ENCODE assay signal across 9 cellular contexts in the genomic region with DNA sequence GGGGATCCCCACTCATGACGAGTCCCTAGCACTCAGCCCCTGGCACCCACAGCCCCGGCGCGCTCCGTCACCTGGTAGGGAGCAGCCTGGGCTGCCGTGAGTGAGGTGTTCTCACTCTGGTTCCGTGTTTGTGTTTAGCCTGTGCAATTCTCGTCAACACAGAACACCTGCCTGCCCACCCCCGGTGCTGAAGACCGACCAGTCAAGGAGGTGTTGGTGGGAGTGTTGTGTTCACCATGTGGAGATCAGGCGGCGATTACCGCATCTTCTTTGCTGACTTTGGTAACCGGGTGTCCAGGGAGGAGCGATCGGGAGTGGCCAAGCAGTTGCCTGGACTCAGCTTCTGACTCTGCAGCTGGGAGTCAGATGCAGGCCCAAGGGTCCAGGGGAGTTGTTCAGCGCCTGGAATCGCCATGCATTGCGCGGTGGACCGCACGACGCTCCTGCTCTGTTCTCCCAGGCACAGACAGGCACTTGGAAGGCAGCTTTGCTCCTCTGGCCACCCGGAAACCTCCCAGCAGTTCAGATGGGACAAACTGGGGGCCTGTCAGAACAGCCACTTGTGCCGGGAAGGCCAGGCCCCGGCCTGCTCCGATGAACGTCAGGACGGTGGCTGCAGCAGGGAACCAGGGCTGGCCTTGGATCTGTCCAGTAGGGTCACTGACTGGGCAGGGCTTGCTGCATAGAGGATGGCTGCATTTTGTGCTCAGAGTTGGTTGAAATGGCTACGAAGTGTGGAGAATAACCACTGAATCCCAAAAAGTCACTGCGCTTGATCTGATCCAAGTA. TPM values are rescaled to one million over a fixed set of nuclear protein-coding genes. Genes with fewer than 3 reads are reported as not detected.
DNase-seq lines count a peak whose midpoint lies in the region; ATAC-seq and TF ChIP-seq lines count a peak whose summit lies in the region.
"Had no signal": no experiment of that assay in that cellular context is flagged by ENCODE, and none has a peak within 500 bp of the region (broad histone marks: within the 10 kb centered on the region; RNA-seq: fewer than 3 reads in every experiment).

No MANE protein-coding gene starts in this region.

- no peak for DNase-seq in GM23338 (ENCODE audit: low spot score)
- DNase-seq in activated T-helper 2 cell treated with anti-CD3 and anti-CD28 coated beads, Interferon-gamma antibody, Interleukin-2, Interleukin-4, amounts not matched to agents 10 μg/mL and 5 μg/mL and 100 μg/mL, durations not matched to agents 14 hours and 24 hours and 36 hours (ENCODE audit: low spot score) = no peak
- no peak for DNase-seq in memory B cell (ENCODE audit: low spot score in 2 of 2)
- DNase-seq in SHP77 (lab: John Stamatoyannopoulos, UW) = no peak
- DNase-seq in SW480 (ENCODE audit: low spot score) = no peak
- DNase-seq in SKM-1 (lab: John Stamatoyannopoulos, UW; ENCODE audit: unreplicated experiment) = no peak
- DNase-seq: NCI-H146 had no signal

- H3K79me2 ChIP-seq in GM23338 (replicated peaks; ENCODE audit: insufficient read depth) = no peaks in the 10 kb centered on the region

- H3K4me1 Mint-ChIP-seq in GM23338 (peaks cover 8% of the 10 kb centered on the region; the same call in 2 of the 3 replicates), memory B cell (peaks cover 25% of the 10 kb centered on the region)
- H3K4me1 Mint-ChIP-seq in activated T-helper 2 cell treated with anti-CD3 and anti-CD28 coated beads, Interferon-gamma antibody, Interleukin-2, Interleukin-4, amounts not matched to agents 10 μg/mL and 5 μg/mL and 100 μg/mL, durations not matched to agents 14 hours and 24 hours and 36 hours (ENCODE audit: low read depth) = peaks cover 19% of the 10 kb centered on the region

- no peaks in the 10 kb centered on the region for H3K4me1 ChIP-seq in GM23338 (ENCODE audit: insufficient read depth)

- H3K27me3 ChIP-seq in GM23338 (ENCODE audit: insufficient read depth) = peaks cover 27% of the 10 kb centered on the region

- H3F3A ChIP-seq in GM23338 (replicated peaks; ENCODE audit: low read depth) = no peaks in the 10 kb centered on the region

- H3K36me3 Mint-ChIP-seq in GM23338 (ENCODE audit: low read depth) (no peaks in the 10 kb centered on the region), memory B cell (peaks cover 10% of the 10 kb centered on the region)
- H3K36me3 Mint-ChIP-seq in activated T-helper 2 cell treated with anti-CD3 and anti-CD28 coated beads, Interferon-gamma antibody, Interleukin-2, Interleukin-4, amounts not matched to agents 10 μg/mL and 5 μg/mL and 100 μg/mL, durations not matched to agents 14 hours and 24 hours and 36 hours (ENCODE audit: low read depth) = peaks cover 38% of the 10 kb centered on the region

- no peak overlapping the region for H3K4me2 ChIP-seq in GM23338

- no peak overlapping the region; the same call in 1 of the 2 replicates for H3K4me3 ChIP-seq in GM23338

- intact Hi-C loops in activated T-helper 2 cell treated with anti-CD3 and anti-CD28 coated beads, Interferon-gamma antibody, Interleukin-2, Interleukin-4, amounts not matched to agents 10 μg/mL and 5 μg/mL and 100 μg/mL, durations not matched to agents 14 hours and 24 hours and 36 hours (cut with micrococcal nuclease) = loop anchor here (2.0 to 5.0 kb wide), 2 partner anchors 24 to 141 kb away; a partner anchor contains a TSS

- no peak for TF ChIP-seq CTCF in 22Rv1 (IDR thresholded peaks at IDR 0.05)
- no peak for TF ChIP-seq CTCF in GM23338 (conservative IDR thresholded peaks at IDR 0.05; ENCODE audit: low read depth in 2 of 2)

- no peaks in the 10 kb centered on the region for H3K9me3 Mint-ChIP-seq in GM23338
- H3K9me3 Mint-ChIP-seq in activated T-helper 2 cell treated with anti-CD3 and anti-CD28 coated beads, Interferon-gamma antibody, Interleukin-2, Interleukin-4, amounts not matched to agents 10 μg/mL and 5 μg/mL and 100 μg/mL, durations not matched to agents 14 hours and 24 hours and 36 hours = no peaks in the 10 kb centered on the region
- no peaks in the 10 kb centered on the region for H3K9me3 Mint-ChIP-seq in memory B cell

- H3K27ac ChIP-seq in 22Rv1 (peak overlapping the region; percentile 79; the same call in 1 of the 2 replicates), GM23338 (ENCODE audit: low read depth) (no peak overlapping the region)

- no peaks in the 10 kb centered on the region; the same call in 1 of the 2 replicates for H3K36me3 ChIP-seq in GM23338 (ENCODE audit: insufficient read depth)

- H4K20me1 ChIP-seq in GM23338 (replicated peaks; ENCODE audit: insufficient read depth) = peaks cover 9% of the 10 kb centered on the region; the same call in 1 of the 2 replicates

- H3K27ac Mint-ChIP-seq in GM23338 = no peak overlapping the region
- H3K27ac Mint-ChIP-seq in activated T-helper 2 cell treated with anti-CD3 and anti-CD28 coated beads, Interferon-gamma antibody, Interleukin-2, Interleukin-4, amounts not matched to agents 10 μg/mL and 5 μg/mL and 100 μg/mL, durations not matched to agents 14 hours and 24 hours and 36 hours = peak overlapping the region; percentile 74
- peak overlapping the region; percentile 72 for H3K27ac Mint-ChIP-seq in memory B cell

- H2AFZ ChIP-seq in GM23338 = no peak overlapping the region

- H3K27me3 Mint-ChIP-seq in GM23338 (ENCODE audit: insufficient read depth, low read depth, poor library complexity) (peaks cover 28% of the 10 kb centered on the region), memory B cell (peaks cover 7% of the 10 kb centered on the region)
- peaks cover 5% of the 10 kb centered on the region for H3K27me3 Mint-ChIP-seq in activated T-helper 2 cell treated with anti-CD3 and anti-CD28 coated beads, Interferon-gamma antibody, Interleukin-2, Interleukin-4, amounts not matched to agents 10 μg/mL and 5 μg/mL and 100 μg/mL, durations not matched to agents 14 hours and 24 hours and 36 hours (ENCODE audit: low read depth)

- no peaks in the 10 kb centered on the region for H3K9me2 ChIP-seq in GM23338 (ENCODE audit: insufficient read depth)

- no peak for ATAC-seq in GM23338
- peak; percentile 11 for ATAC-seq in memory B cell (ENCODE audit: low read depth)
- ATAC-seq in GM18873 (IDR thresholded peaks at IDR 0.05; ENCODE audit: low FRiP score, unreplicated experiment) = no peak

- H3K4me3 Mint-ChIP-seq in GM23338 = peak overlapping the region; percentile 52
- peak overlapping the region; percentile 86 for H3K4me3 Mint-ChIP-seq in activated T-helper 2 cell treated with anti-CD3 and anti-CD28 coated beads, Interferon-gamma antibody, Interleukin-2, Interleukin-4, amounts not matched to agents 10 μg/mL and 5 μg/mL and 100 μg/mL, durations not matched to agents 14 hours and 24 hours and 36 hours (ENCODE audit: low read depth)
- H3K4me3 Mint-ChIP-seq in memory B cell = peak overlapping the region; percentile 81

TF ChIP-seq in GM23338, 12 proteins besides CTCF, POLR2A, EP300 and RAD21 (continues in another document):
- TF ChIP-seq ZNF331 (CRISPR knock-in tag; IDR thresholded peaks at IDR 0.05; ENCODE audit: low read depth) = no peak
- TF ChIP-seq POLR2AphosphoS5 (IDR thresholded peaks at IDR 0.05; ENCODE audit: low read depth) = no peak

RNA-seq across cellular contexts. Expression of a gene that starts 28.2 kb away (rescaled TPM):
- 24.2 and 31.6 TPM in 2 replicates for total RNA-seq in GM23338 (2014; rRNA removed; shearing (Covaris generic))
- polyA plus RNA-seq in GM23338 (2016; fragmentation: Nextera tagmentation; extraction: Ambion mirVana) = 13.4 and 13.8 TPM in 2 replicates
- 62.3 and 66.4 TPM in 2 replicates for total RNA-seq in activated T-helper 2 cell treated with anti-CD3 and anti-CD28 coated beads, Interferon-gamma antibody, Interleukin-2, Interleukin-4, amounts not matched to agents 10 μg/mL and 5 μg/mL and 100 μg/mL, durations not matched to agents 14 hours and 24 hours and 36 hours

RNA-seq across cellular contexts. Expression of a gene that starts 53.1 kb away (rescaled TPM):
- 2.2 and 3.1 TPM in 2 replicates for total RNA-seq in GM23338 (2014; rRNA removed; shearing (Covaris generic))
- 0.39 and 0.75 TPM in 2 replicates for polyA plus RNA-seq in GM23338 (2016; fragmentation: Nextera tagmentation; extraction: Ambion mirVana)
- 2.4 and 2.8 TPM in 2 replicates for total RNA-seq in activated T-helper 2 cell treated with anti-CD3 and anti-CD28 coated beads, Interferon-gamma antibody, Interleukin-2, Interleukin-4, amounts not matched to agents 10 μg/mL and 5 μg/mL and 100 μg/mL, durations not matched to agents 14 hours and 24 hours and 36 hours
